In genomic region chr2:31411771-31412170, GRCh38 we compare ENCODE assay signal across 20 cellular contexts. TPM values are rescaled to one million over a fixed set of nuclear protein-coding genes. Genes with fewer than 3 reads are reported as not detected.
"Had no signal": no experiment of that assay in that cellular context is flagged by ENCODE, and none has a peak within 500 bp of the region (broad histone marks: within the 10 kb centered on the region; RNA-seq: fewer than 3 reads in every experiment).

No MANE protein-coding gene starts in this region.

- H3K27me3 ChIP-seq: colonic mucosa, spleen, upper lobe of left lung had no signal

- DNase-seq: activated B cell treated with CpG ODN at 0.5 μM for 24 hours; activated CD4-positive, alpha-beta T cell treated with anti-CD3 and anti-CD28 coated beads for 36 hours; activated CD4-positive, alpha-beta T cell treated with anti-CD3 and anti-CD28 coated beads, Interleukin-2, amount 50 U/mL, for 48 hours; activated gamma-delta T cell; colonic mucosa; dorsolateral prefrontal cortex; endodermal cell; immature natural killer cell; left ventricle myocardium superior; spleen; stimulated activated CD4-positive, alpha-beta T cell treated with anti-CD3 and anti-CD28 coated beads, Interleukin-4, amount 100 ng/mL, for 1 hour; stimulated activated naive CD8-positive, alpha-beta T cell treated with anti-CD3 and anti-CD28 coated beads, Interleukin-15, Interleukin-2, amounts not matched to agents 100 U/mL and 50 U/mL, for 24 hours; T1000; upper lobe of left lung had no signal

- H3K4me1 Mint-ChIP-seq: activated B cell treated with CpG ODN at 0.5 μM for 24 hours had no signal

- H3K36me3 ChIP-seq: colonic mucosa, prostate gland, spleen, upper lobe of left lung had no signal

- H3K27ac ChIP-seq: colonic mucosa, dorsolateral prefrontal cortex, prostate gland, spleen, upper lobe of left lung had no signal

- H3K4me3 Mint-ChIP-seq: activated B cell treated with CpG ODN at 0.5 μM for 24 hours; activated CD4-positive, alpha-beta T cell treated with anti-CD3 and anti-CD28 coated beads for 36 hours; activated naive CD4-positive, alpha-beta T cell treated with anti-CD3 and anti-CD28 coated beads, Interleukin-2, amount 50 U/mL, for 24 hours; endodermal cell; immature natural killer cell; natural killer cell treated with Interleukin-12 subunit alpha and Interleukin-12 subunit beta and Interleukin-15 and Interleukin-18, amount 100 ng/mL, for 72 hours; T-helper 1 cell treated with Interleukin-12 subunit alpha and Interleukin-12 subunit beta and Interleukin-4 antibody, amounts not matched to agents 30 μg/mL and 1 μg/mL, for 36 hours had no signal

- H3K9me3 Mint-ChIP-seq: activated B cell treated with CpG ODN at 0.5 μM for 24 hours; activated naive CD4-positive, alpha-beta T cell treated with anti-CD3 and anti-CD28 coated beads, Interleukin-2, amount 50 U/mL, for 24 hours; endodermal cell; natural killer cell treated with Interleukin-12 subunit alpha and Interleukin-12 subunit beta and Interleukin-15 and Interleukin-18, amount 100 ng/mL, for 72 hours; T-helper 1 cell treated with Interleukin-12 subunit alpha and Interleukin-12 subunit beta and Interleukin-4 antibody, amounts not matched to agents 30 μg/mL and 1 μg/mL, for 36 hours had no signal

- H3K9me3 ChIP-seq: colonic mucosa, prostate gland, spleen, upper lobe of left lung had no signal

- H3K27ac Mint-ChIP-seq: activated B cell treated with CpG ODN at 0.5 μM for 24 hours; activated CD4-positive, alpha-beta T cell treated with anti-CD3 and anti-CD28 coated beads for 36 hours; activated naive CD4-positive, alpha-beta T cell treated with anti-CD3 and anti-CD28 coated beads, Interleukin-2, amount 50 U/mL, for 24 hours; endodermal cell; immature natural killer cell; natural killer cell treated with Interleukin-12 subunit alpha and Interleukin-12 subunit beta and Interleukin-15 and Interleukin-18, amount 100 ng/mL, for 72 hours; T-helper 1 cell treated with Interleukin-12 subunit alpha and Interleukin-12 subunit beta and Interleukin-4 antibody, amounts not matched to agents 30 μg/mL and 1 μg/mL, for 36 hours had no signal

- H3K4me1 ChIP-seq: colonic mucosa, prostate gland, spleen had no signal

- H3K36me3 Mint-ChIP-seq: activated naive CD4-positive, alpha-beta T cell treated with anti-CD3 and anti-CD28 coated beads, Interleukin-2, amount 50 U/mL, for 24 hours; immature natural killer cell; natural killer cell treated with Interleukin-12 subunit alpha and Interleukin-12 subunit beta and Interleukin-15 and Interleukin-18, amount 100 ng/mL, for 72 hours had no signal

- ATAC-seq: activated CD4-positive, alpha-beta T cell treated with anti-CD3 and anti-CD28 coated beads for 36 hours; left ventricle myocardium superior; natural killer cell treated with Interleukin-12 subunit alpha and Interleukin-12 subunit beta and Interleukin-15 and Interleukin-18, amount 100 ng/mL, for 72 hours; stimulated activated naive CD8-positive, alpha-beta T cell treated with anti-CD3 and anti-CD28 coated beads, Interleukin-15, Interleukin-2, amounts not matched to agents 100 U/mL and 50 U/mL, for 24 hours had no signal

- H3K4me3 ChIP-seq: colonic mucosa, dorsolateral prefrontal cortex, prostate gland, spleen, upper lobe of left lung had no signal

RNA-seq across cellular contexts. Expression of gene XDH, which starts 2.8 kb away (rescaled TPM):
- total RNA-seq: activated B cell treated with CpG ODN at 0.5 μM for 24 hours; activated CD8-positive, alpha-beta memory T cell treated with anti-CD3 and anti-CD28 coated beads for 36 hours; dorsolateral prefrontal cortex; left ventricle myocardium superior; spleen; subcutaneous adipose tissue had no signal
